Comparison of ENCODE assay signal across 8 cellular contexts in genomic region chr11:2305862-2306823, GRCh38. TPM values are rescaled to one million over a fixed set of nuclear protein-coding genes. Genes with fewer than 3 reads are reported as not detected.
DNase-seq lines count a peak whose midpoint lies in the region; ATAC-seq and TF ChIP-seq lines count a peak whose summit lies in the region.

No MANE protein-coding gene starts in this region.

- no peaks in the 10 kb centered on the region for H3K9me3 Mint-ChIP-seq in central memory CD8-positive, alpha-beta T cell

- H3K9me3 ChIP-seq in upper lobe of right lung: no peaks in the 10 kb centered on the region

- H3K9ac ChIP-seq in mesendoderm (ENCODE audit: low read length): no peak overlapping the region

- H3K4me1 ChIP-seq in mesendoderm (ENCODE audit: control insufficient read depth, low read depth, low read length) (no peaks in the 10 kb centered on the region), upper lobe of right lung (peaks cover 38% of the 10 kb centered on the region)

- intact Hi-C loops in upper lobe of right lung (cut with DNase I): no loop called here

- no peak overlapping the region for H3K27ac ChIP-seq in mesendoderm (ENCODE audit: low read depth, low read length)
- peak overlapping the region; percentile 86 for H3K27ac ChIP-seq in upper lobe of right lung

- WGBS in mesendoderm (ENCODE audit: extremely low coverage, insufficient coverage, low lambda C conversion rate): no CpG with 5 or more reads among the region's 16 CpGs

- H3K36me3 ChIP-seq in mesendoderm (ENCODE audit: control insufficient read depth, insufficient read depth, low read length): no peaks in the 10 kb centered on the region
- no peaks in the 10 kb centered on the region for H3K36me3 ChIP-seq in upper lobe of right lung

- peaks cover 18% of the 10 kb centered on the region for H3K36me3 Mint-ChIP-seq in central memory CD8-positive, alpha-beta T cell (ENCODE audit: insufficient read depth)

- H3K27me3 Mint-ChIP-seq in central memory CD8-positive, alpha-beta T cell: no peaks in the 10 kb centered on the region

- H3K23ac ChIP-seq in mesendoderm (ENCODE audit: low read length): no peak overlapping the region

- H2AK5ac ChIP-seq in mesendoderm (ENCODE audit: low read length): no peak overlapping the region

- H2BK120ac ChIP-seq in mesendoderm (ENCODE audit: low read depth, low read length): no peak overlapping the region

- H3K4me3 ChIP-seq in mesendoderm (ENCODE audit: low read length): no peak overlapping the region
- peak overlapping the region; percentile 10 for H3K4me3 ChIP-seq in upper lobe of right lung

- peaks cover 48% of the 10 kb centered on the region for H3K4me1 Mint-ChIP-seq in central memory CD8-positive, alpha-beta T cell

- no peak overlapping the region for H3K4me2 ChIP-seq in mesendoderm (ENCODE audit: low read length)

- H3K27me3 ChIP-seq in mesendoderm (ENCODE audit: insufficient read depth, low read length, poor library complexity): no peaks in the 10 kb centered on the region
- H3K27me3 ChIP-seq in upper lobe of right lung: no peaks in the 10 kb centered on the region

- H2BK15ac ChIP-seq in mesendoderm (replicated peaks; ENCODE audit: low read depth): no peak overlapping the region

- peak overlapping the region; percentile 89 for H3K4me3 Mint-ChIP-seq in central memory CD8-positive, alpha-beta T cell

- DNase-seq in activated CD8-positive, alpha-beta memory T cell treated with anti-CD3 and anti-CD28 coated beads for 24 hours: peak; percentile 77
- DNase-seq in activated CD8-positive, alpha-beta memory T cell treated with anti-CD3 and anti-CD28 coated beads, Interleukin-2, amount 50 U/mL, for 4 hours: no peak
- no peak for DNase-seq in central memory CD8-positive, alpha-beta T cell (ENCODE audit: low spot score in 2 of 2)
- no peak for DNase-seq in mesendoderm
- peak; percentile 70 for DNase-seq in upper lobe of right lung
- no peak for DNase-seq in MV-4-11 (lab: John Stamatoyannopoulos, UW)
- DNase-seq in NCI-H187 treated with DMSO at 0.1 percent for 48 hours (lab: John Stamatoyannopoulos, UW): no peak
- no peak for DNase-seq in SHP77 (lab: John Stamatoyannopoulos, UW)

- TF ChIP-seq CTCF in upper lobe of right lung (IDR thresholded peaks at IDR 0.05): no peak

- H4K5ac ChIP-seq in mesendoderm (ENCODE audit: low read length): no peak overlapping the region

- no peak overlapping the region for H3K18ac ChIP-seq in mesendoderm (ENCODE audit: low read length)

- ATAC-seq in central memory CD8-positive, alpha-beta T cell (replicated peaks; ENCODE audit: extremely low read depth, poor library complexity, severe bottlenecking): no peak
- no peak for ATAC-seq in upper lobe of right lung

- no peak overlapping the region for H4K8ac ChIP-seq in mesendoderm (ENCODE audit: low read depth, low read length)

- no peaks in the 10 kb centered on the region for H3K79me2 ChIP-seq in mesendoderm (ENCODE audit: control insufficient read depth, insufficient read depth, low read length)

- H3K79me1 ChIP-seq in mesendoderm (ENCODE audit: low read length): no peaks in the 10 kb centered on the region

- peak overlapping the region; percentile 44 for H3K56ac ChIP-seq in mesendoderm (ENCODE audit: low read length)

- H3K27ac Mint-ChIP-seq in central memory CD8-positive, alpha-beta T cell (ENCODE audit: low read depth): peak overlapping the region; percentile 98

- H2BK5ac ChIP-seq in mesendoderm (ENCODE audit: low read length): no peak overlapping the region

- no peak overlapping the region for H3K4ac ChIP-seq in mesendoderm (ENCODE audit: low read depth, low read length)

RNA-seq across cellular contexts. Expression of gene TSPAN32, which starts 4.3 kb away (rescaled TPM):
- polyA plus RNA-seq in mesendoderm (2013, experiment 1 of 2): not detected
- not detected for polyA plus RNA-seq in mesendoderm (2013, experiment 2 of 2)
- 12.2 TPM for total RNA-seq in upper lobe of right lung

RNA-seq across cellular contexts. Expression of gene C11orf21, which starts 4.4 kb away (rescaled TPM):
- polyA plus RNA-seq in mesendoderm (2013, experiment 1 of 2): not detected
- not detected for polyA plus RNA-seq in mesendoderm (2013, experiment 2 of 2)
- 6.5 TPM for total RNA-seq in upper lobe of right lung

RNA-seq across cellular contexts. Expression of gene ASCL2, which starts 35.8 kb away (rescaled TPM):
- polyA plus RNA-seq in mesendoderm (2013, experiment 1 of 2): 0.10 TPM
- 0.17 TPM for polyA plus RNA-seq in mesendoderm (2013, experiment 2 of 2)
- total RNA-seq in upper lobe of right lung: 2.2 TPM

Comparison
In these comparisons a context has a peak if more than half of its experiments do, and no peak if none do; other contexts are left out.
1. DNase-seq: peak in activated CD8-positive, alpha-beta memory T cell treated with anti-CD3 and anti-CD28 coated beads for 24 hours (single experiment) and upper lobe of right lung (single experiment); none in activated CD8-positive, alpha-beta memory T cell treated with anti-CD3 and anti-CD28 coated beads, Interleukin-2, amount 50 U/mL, for 4 hours (single experiment), central memory CD8-positive, alpha-beta T cell (0 of 2), mesendoderm (single experiment), MV-4-11 (single experiment), NCI-H187 treated with DMSO at 0.1 percent for 48 hours (single experiment) and SHP77 (0 of 2).